In genomic region chr9:35051069-35051967, GRCh38 we compare ENCODE assay signal across 8 cellular contexts.
DNase-seq lines count a peak whose midpoint lies in the region; ATAC-seq and TF ChIP-seq lines count a peak whose summit lies in the region.

No MANE protein-coding gene starts in this region.

- ATAC-seq in HG03460 (IDR thresholded peaks at IDR 0.05; ENCODE audit: unreplicated experiment) = no peak

- TF ChIP-seq CTCF in GM13977 (IDR thresholded peaks at IDR 0.05; ENCODE audit: extremely low read depth, insufficient read depth, missing control alignments) = peak; percentile 67

- in situ Hi-C loops in GM13977 (cut with MboI; ENCODE audit: low pct_unique_long_range_greater_than_20kb, low sequenced_read_pairs, unreplicated experiment) = loop anchor here (10.0 kb wide), 1 partner anchor 157 kb away; a partner anchor contains a TSS

- peak; percentile 52 for DNase-seq in AG20443 (ENCODE audit: low spot score)
- peak; percentile 53 for DNase-seq in GM13977 (ENCODE audit: low spot score)
- peak; percentile 52 to 56 for DNase-seq in NCI-H446 (lab: John Stamatoyannopoulos, UW)
- DNase-seq in activated T-cell treated with anti-CD3 and anti-CD28 coated beads for 48 hours (ENCODE audit: low read depth) = peak; percentile 37
- peak; percentile 39 for DNase-seq in fibroblast of peridontal ligament (ENCODE audit: extremely low read depth)
- peak; percentile 28 for DNase-seq in pons (ENCODE audit: low spot score)
- DNase-seq in SHP77 treated with DMSO at 0.1 percent for 48 hours (lab: John Stamatoyannopoulos, UW) = no peak
